9 cellular contexts compared by ENCODE assay signal in genomic region chr19:43765109-43765876, GRCh38. TPM values are rescaled to one million over a fixed set of nuclear protein-coding genes. Genes with fewer than 3 reads are reported as not detected.
DNase-seq lines count a peak whose midpoint lies in the region; ATAC-seq and TF ChIP-seq lines count a peak whose summit lies in the region.
"Had no signal": no experiment of that assay in that cellular context is flagged by ENCODE, and none has a peak within 500 bp of the region (broad histone marks: within the 10 kb centered on the region; RNA-seq: fewer than 3 reads in every experiment).

No MANE protein-coding gene starts in this region.

- POLR2A ChIA-PET in activated CD4-positive, alpha-beta memory T cell treated with anti-CD3 and anti-CD28 coated beads, Interleukin-2, amount 10 ng/mL, durations not matched to agents 7 days and 5 days (lab: Charles Lee) = interaction anchor here (0.8 to 11.4 kb wide), 9 partner anchors 10 to 988 kb away, joined by 3 to 259 read pairs (median 5); partner anchors contain the start of genes KCNN4 and SMG9

- ATAC-seq in GM21786 (IDR thresholded peaks at IDR 0.05; ENCODE audit: unreplicated experiment) = peak; percentile 64

- TF ChIP-seq CTCF in epithelial cell of esophagus (IDR thresholded peaks at IDR 0.05; ENCODE audit: insufficient read depth, low read depth, low read length, missing control alignments) = no peak

- H3K36me3 Mint-ChIP-seq in activated CD4-positive, alpha-beta memory T cell treated with anti-CD3 and anti-CD28 coated beads, Interleukin-2, amount 10 ng/mL, durations not matched to agents 7 days and 5 days (ENCODE audit: low read depth) = peaks cover 59% of the 10 kb centered on the region

- peak; percentile 99 for DNase-seq in EL
- DNase-seq in LHCN-M2 (ENCODE audit: low read depth) = peak; percentile 96
- peak; percentile 91 for DNase-seq in activated CD4-positive, alpha-beta memory T cell treated with anti-CD3 and anti-CD28 coated beads, Interleukin-2, amount 10 ng/mL, durations not matched to agents 7 days and 5 days
- peak; percentile 98 for DNase-seq in epithelial cell of esophagus (ENCODE audit: low read depth)
- DNase-seq in pulmonary artery endothelial cell (ENCODE audit: low read depth, low spot score) = peak; percentile 57
- DNase-seq in NCI-H2029 (lab: John Stamatoyannopoulos, UW) = no peak
- no peak for DNase-seq in GM19238 (ENCODE audit: insufficient read length, low spot score)

- H3K4me3 Mint-ChIP-seq in activated CD4-positive, alpha-beta memory T cell treated with anti-CD3 and anti-CD28 coated beads, Interleukin-2, amount 10 ng/mL, durations not matched to agents 7 days and 5 days = peak overlapping the region; percentile 56

- no peak overlapping the region for H3K4me3 ChIP-seq in epithelial cell of esophagus (ENCODE audit: low read length)
- H3K4me3 ChIP-seq: SK-N-MC had no signal

- H3K4me1 Mint-ChIP-seq in activated CD4-positive, alpha-beta memory T cell treated with anti-CD3 and anti-CD28 coated beads, Interleukin-2, amount 10 ng/mL, durations not matched to agents 7 days and 5 days = peaks cover 69% of the 10 kb centered on the region

- CTCF ChIA-PET in activated CD4-positive, alpha-beta memory T cell treated with anti-CD3 and anti-CD28 coated beads, Interleukin-2, amount 10 ng/mL, durations not matched to agents 7 days and 5 days (lab: Charles Lee) = interaction anchor here (0.7 to 6.7 kb wide), 15 partner anchors 10 to 1326 kb away, joined by 3 to 124 read pairs (median 4); partner anchors contain the start of genes KCNN4, PLAUR and SMG9

- H3K9me3 Mint-ChIP-seq in activated CD4-positive, alpha-beta memory T cell treated with anti-CD3 and anti-CD28 coated beads, Interleukin-2, amount 10 ng/mL, durations not matched to agents 7 days and 5 days = no peaks in the 10 kb centered on the region

- no peaks in the 10 kb centered on the region for H3K27me3 Mint-ChIP-seq in activated CD4-positive, alpha-beta memory T cell treated with anti-CD3 and anti-CD28 coated beads, Interleukin-2, amount 10 ng/mL, durations not matched to agents 7 days and 5 days

- H3K27ac Mint-ChIP-seq in activated CD4-positive, alpha-beta memory T cell treated with anti-CD3 and anti-CD28 coated beads, Interleukin-2, amount 10 ng/mL, durations not matched to agents 7 days and 5 days = peak overlapping the region; percentile 96

RNA-seq across cellular contexts. Expression of gene SMG9, which starts 10.5 kb away (rescaled TPM):
- total RNA-seq in LHCN-M2 (2014; rRNA removed) (17.3 and 18.9 TPM in 2 replicates), pulmonary artery endothelial cell (5.9 and 10.4 TPM in 2 replicates)
- 28.4 TPM for polyA plus RNA-seq in LHCN-M2 (2012)
- 10 to 100 TPM; 58.1 to 64.6 TPM for total RNA-seq in activated CD4-positive, alpha-beta memory T cell treated with anti-CD3 and anti-CD28 coated beads, Interleukin-2, amount 10 ng/mL, durations not matched to agents 7 days and 5 days

RNA-seq across cellular contexts. Expression of gene KCNN4, which starts 15.5 kb away (rescaled TPM):
- total RNA-seq in LHCN-M2 (2014; rRNA removed) (1.0 and 2.1 TPM in 2 replicates), pulmonary artery endothelial cell (0.46 and 0.49 TPM in 2 replicates)
- 1.4 TPM for polyA plus RNA-seq in LHCN-M2 (2012)
- total RNA-seq in activated CD4-positive, alpha-beta memory T cell treated with anti-CD3 and anti-CD28 coated beads, Interleukin-2, amount 10 ng/mL, durations not matched to agents 7 days and 5 days = 10 to 100 TPM; 71.7 to 72.3 TPM

RNA-seq across cellular contexts. Expression of gene LYPD5, which starts 37.0 kb away (rescaled TPM):
- total RNA-seq in LHCN-M2 (2014; rRNA removed) (not detected in 2 replicates), pulmonary artery endothelial cell (0.39 and 0.53 TPM in 2 replicates)
- polyA plus RNA-seq in LHCN-M2 (2012) = not detected
- under 1 TPM; 0.70 to 0.71 TPM for total RNA-seq in activated CD4-positive, alpha-beta memory T cell treated with anti-CD3 and anti-CD28 coated beads, Interleukin-2, amount 10 ng/mL, durations not matched to agents 7 days and 5 days

RNA-seq across cellular contexts. Expression of gene IRGC, which starts 49.4 kb away (rescaled TPM):
- total RNA-seq in LHCN-M2 (2014; rRNA removed) = not detected in 2 replicates
- not detected for polyA plus RNA-seq in LHCN-M2 (2012)
- not detected for total RNA-seq in activated CD4-positive, alpha-beta memory T cell treated with anti-CD3 and anti-CD28 coated beads, Interleukin-2, amount 10 ng/mL, durations not matched to agents 7 days and 5 days
- not detected in 2 replicates for total RNA-seq in pulmonary artery endothelial cell

Comparison
In these comparisons a context has a peak if more than half of its experiments do, and no peak if none do; other contexts are left out.
1. DNase-seq: peak in EL (single experiment), LHCN-M2 (single experiment), activated CD4-positive, alpha-beta memory T cell treated with anti-CD3 and anti-CD28 coated beads, Interleukin-2, amount 10 ng/mL, durations not matched to agents 7 days and 5 days (single experiment), epithelial cell of esophagus (single experiment) and pulmonary artery endothelial cell (single experiment); none in NCI-H2029 (single experiment) and GM19238 (single experiment).
2. RNA of gene KCNN4, which starts 15.5 kb away (total RNA-seq): 71.7 to 72.3 TPM in activated CD4-positive, alpha-beta memory T cell treated with anti-CD3 and anti-CD28 coated beads, Interleukin-2, amount 10 ng/mL, durations not matched to agents 7 days and 5 days; 1.0 to 2.1 TPM in LHCN-M2 and 0.46 to 0.49 TPM in pulmonary artery endothelial cell; every median in the first group is over 10 times any median in the second.